20 cellular contexts compared by ENCODE assay signal in genomic region chr20:63150391-63150898, GRCh38.
"Had no signal": no experiment of that assay in that cellular context is flagged by ENCODE, and none has a peak within 500 bp of the region (broad histone marks: within the 10 kb centered on the region; RNA-seq: fewer than 3 reads in every experiment).

No MANE protein-coding gene starts in this region.

- H3K4me3 ChIP-seq: coronary artery, left lung, lung, right atrium auricular region, smooth muscle cell, suprapubic skin, thyroid gland, upper lobe of left lung, uterus had no signal

- H3K27me3 ChIP-seq: thyroid gland had no signal

- H3K27ac Mint-ChIP-seq: naive thymus-derived CD4-positive, alpha-beta T cell; nephron progenitor cell; stimulated activated effector memory CD8-positive, alpha-beta T cell treated with anti-CD3 and anti-CD28 coated beads, Interleukin-12 subunit alpha, Interleukin-12 subunit beta, amount 100 ng/mL, for 72 hours had no signal

- H3K36me3 Mint-ChIP-seq: stimulated activated effector memory CD8-positive, alpha-beta T cell treated with anti-CD3 and anti-CD28 coated beads, Interleukin-12 subunit alpha, Interleukin-12 subunit beta, amount 100 ng/mL, for 72 hours had no signal

- H3K9me3 ChIP-seq: neutrophil, thyroid gland, uterus had no signal

- H3K4me1 ChIP-seq: left lung, right atrium auricular region, thyroid gland, upper lobe of left lung, uterus had no signal

- H3K27ac ChIP-seq: coronary artery, left lung, neutrophil, right atrium auricular region, suprapubic skin, thyroid gland, upper lobe of left lung, uterus had no signal

- H3K4me1 Mint-ChIP-seq: naive thymus-derived CD4-positive, alpha-beta T cell; stimulated activated effector memory CD8-positive, alpha-beta T cell treated with anti-CD3 and anti-CD28 coated beads, Interleukin-12 subunit alpha, Interleukin-12 subunit beta, amount 100 ng/mL, for 72 hours had no signal

- DNase-seq: effector CD4-positive, alpha-beta T cell; islet precursor cell; mesendoderm; naive thymus-derived CD4-positive, alpha-beta T cell; nephron progenitor cell; stimulated activated CD4-positive, alpha-beta T cell treated with anti-CD3 and anti-CD28 coated beads, Interleukin-4, amount 100 ng/mL, for 1 hour; stimulated activated CD8-positive, alpha-beta memory T cell treated with anti-CD3 and anti-CD28 coated beads, Interleukin-4, amount 100 ng/mL, for 48 hours; stimulated activated naive CD8-positive, alpha-beta T cell treated with anti-CD3 and anti-CD28 coated beads, Interleukin-15, Interleukin-2, amounts not matched to agents 100 U/mL and 50 U/mL, for 24 hours; thyroid gland; uterus had no signal

- ATAC-seq: esophagus mucosa; left lung; naive thymus-derived CD4-positive, alpha-beta T cell; stimulated activated effector memory CD8-positive, alpha-beta T cell treated with anti-CD3 and anti-CD28 coated beads, Interleukin-12 subunit alpha, Interleukin-12 subunit beta, amount 100 ng/mL, for 72 hours; stimulated activated naive CD8-positive, alpha-beta T cell treated with anti-CD3 and anti-CD28 coated beads, Interleukin-15, Interleukin-2, amounts not matched to agents 100 U/mL and 50 U/mL, for 24 hours had no signal

- H3K4me3 Mint-ChIP-seq: naive thymus-derived CD4-positive, alpha-beta T cell; nephron progenitor cell; stimulated activated effector memory CD8-positive, alpha-beta T cell treated with anti-CD3 and anti-CD28 coated beads, Interleukin-12 subunit alpha, Interleukin-12 subunit beta, amount 100 ng/mL, for 72 hours had no signal

- H3K36me3 ChIP-seq: left lung, neutrophil, right atrium auricular region, suprapubic skin, thyroid gland, upper lobe of left lung, uterus had no signal
